2 cellular contexts compared by ENCODE assay signal in the genomic region with DNA sequence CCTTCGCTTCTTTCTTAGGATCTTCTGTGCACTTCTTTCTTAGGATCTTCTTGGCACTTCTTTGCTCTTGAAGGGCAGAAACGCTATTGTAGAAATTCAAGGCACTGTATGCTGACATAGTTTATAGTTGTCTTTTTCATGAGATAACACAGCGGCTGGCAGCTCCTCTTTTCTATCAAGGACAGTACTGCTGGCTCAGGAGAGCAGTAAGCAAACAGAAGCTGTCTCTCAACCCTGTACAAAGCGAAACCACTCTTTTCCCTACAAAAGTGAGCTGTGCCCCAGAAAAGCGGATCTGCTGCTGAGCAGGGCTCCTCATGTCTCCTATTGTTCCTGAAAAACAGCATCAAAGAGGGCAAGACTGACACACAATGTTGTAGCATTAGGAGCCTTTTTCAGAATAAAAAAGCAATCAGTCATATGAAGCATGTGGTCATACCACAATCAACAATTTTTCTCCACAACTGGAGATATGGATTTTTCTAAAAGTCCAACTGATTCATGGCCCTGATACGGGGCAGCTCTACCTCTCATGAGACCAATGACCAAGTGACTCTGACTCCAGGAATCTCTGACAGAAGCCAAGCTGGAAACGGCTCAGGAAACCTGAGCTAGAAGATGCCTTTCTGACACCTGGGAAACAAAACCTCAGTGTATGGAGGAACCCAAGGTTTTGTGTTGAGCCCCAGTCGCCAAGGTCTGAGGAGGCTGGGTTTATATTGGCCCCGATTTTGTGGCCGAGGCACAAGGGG.
TF ChIP-seq lines count a peak whose summit lies in the region.

No MANE protein-coding gene starts in this region.

TF ChIP-seq in SK-N-SH treated with all-trans-retinoic acid at 6 μM for 48 hours, 23 proteins besides CTCF, POLR2A, EP300 and RAD21 (continued from another document):
- TF ChIP-seq, protein P1, sequence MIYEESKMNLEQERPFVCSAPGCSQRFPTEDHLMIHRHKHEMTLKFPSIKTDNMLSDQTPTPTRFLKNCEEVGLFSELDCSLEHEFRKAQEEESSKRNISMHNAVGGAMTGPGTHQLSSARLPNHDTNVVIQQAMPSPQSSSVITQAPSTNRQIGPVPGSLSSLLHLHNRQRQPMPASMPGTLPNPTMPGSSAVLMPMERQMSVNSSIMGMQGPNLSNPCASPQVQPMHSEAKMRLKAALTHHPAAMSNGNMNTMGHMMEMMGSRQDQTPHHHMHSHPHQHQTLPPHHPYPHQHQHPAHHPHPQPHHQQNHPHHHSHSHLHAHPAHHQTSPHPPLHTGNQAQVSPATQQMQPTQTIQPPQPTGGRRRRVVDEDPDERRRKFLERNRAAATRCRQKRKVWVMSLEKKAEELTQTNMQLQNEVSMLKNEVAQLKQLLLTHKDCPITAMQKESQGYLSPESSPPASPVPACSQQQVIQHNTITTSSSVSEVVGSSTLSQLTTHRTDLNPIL (CRISPR knock-in tag; IDR thresholded peaks at IDR 0.05; ENCODE audit: low read depth): no peak

TF ChIP-seq in SK-N-SH, 30 proteins besides CTCF, POLR2A, EP300 and RAD21 (continued from another document):
- TF ChIP-seq, protein P2, sequence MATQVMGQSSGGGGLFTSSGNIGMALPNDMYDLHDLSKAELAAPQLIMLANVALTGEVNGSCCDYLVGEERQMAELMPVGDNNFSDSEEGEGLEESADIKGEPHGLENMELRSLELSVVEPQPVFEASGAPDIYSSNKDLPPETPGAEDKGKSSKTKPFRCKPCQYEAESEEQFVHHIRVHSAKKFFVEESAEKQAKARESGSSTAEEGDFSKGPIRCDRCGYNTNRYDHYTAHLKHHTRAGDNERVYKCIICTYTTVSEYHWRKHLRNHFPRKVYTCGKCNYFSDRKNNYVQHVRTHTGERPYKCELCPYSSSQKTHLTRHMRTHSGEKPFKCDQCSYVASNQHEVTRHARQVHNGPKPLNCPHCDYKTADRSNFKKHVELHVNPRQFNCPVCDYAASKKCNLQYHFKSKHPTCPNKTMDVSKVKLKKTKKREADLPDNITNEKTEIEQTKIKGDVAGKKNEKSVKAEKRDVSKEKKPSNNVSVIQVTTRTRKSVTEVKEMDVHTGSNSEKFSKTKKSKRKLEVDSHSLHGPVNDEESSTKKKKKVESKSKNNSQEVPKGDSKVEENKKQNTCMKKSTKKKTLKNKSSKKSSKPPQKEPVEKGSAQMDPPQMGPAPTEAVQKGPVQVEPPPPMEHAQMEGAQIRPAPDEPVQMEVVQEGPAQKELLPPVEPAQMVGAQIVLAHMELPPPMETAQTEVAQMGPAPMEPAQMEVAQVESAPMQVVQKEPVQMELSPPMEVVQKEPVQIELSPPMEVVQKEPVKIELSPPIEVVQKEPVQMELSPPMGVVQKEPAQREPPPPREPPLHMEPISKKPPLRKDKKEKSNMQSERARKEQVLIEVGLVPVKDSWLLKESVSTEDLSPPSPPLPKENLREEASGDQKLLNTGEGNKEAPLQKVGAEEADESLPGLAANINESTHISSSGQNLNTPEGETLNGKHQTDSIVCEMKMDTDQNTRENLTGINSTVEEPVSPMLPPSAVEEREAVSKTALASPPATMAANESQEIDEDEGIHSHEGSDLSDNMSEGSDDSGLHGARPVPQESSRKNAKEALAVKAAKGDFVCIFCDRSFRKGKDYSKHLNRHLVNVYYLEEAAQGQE (IDR thresholded peaks at IDR 0.05; ENCODE audit: low read depth, low read length): no peak
- no peak for TF ChIP-seq CHD2 (IDR thresholded peaks at IDR 0.05; ENCODE audit: low read length, partially characterized antibody)
- TF ChIP-seq, protein P3, sequence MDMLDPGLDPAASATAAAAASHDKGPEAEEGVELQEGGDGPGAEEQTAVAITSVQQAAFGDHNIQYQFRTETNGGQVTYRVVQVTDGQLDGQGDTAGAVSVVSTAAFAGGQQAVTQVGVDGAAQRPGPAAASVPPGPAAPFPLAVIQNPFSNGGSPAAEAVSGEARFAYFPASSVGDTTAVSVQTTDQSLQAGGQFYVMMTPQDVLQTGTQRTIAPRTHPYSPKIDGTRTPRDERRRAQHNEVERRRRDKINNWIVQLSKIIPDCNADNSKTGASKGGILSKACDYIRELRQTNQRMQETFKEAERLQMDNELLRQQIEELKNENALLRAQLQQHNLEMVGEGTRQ (IDR thresholded peaks at IDR 0.05; ENCODE audit: borderline replicate concordance, low read depth, low read length): no peak
- no peak for TF ChIP-seq POLR2AphosphoS5 (IDR thresholded peaks at IDR 0.05; ENCODE audit: low read depth, low read length)
- no peak for TF ChIP-seq EZH2phosphoT487 (IDR thresholded peaks at IDR 0.05; ENCODE audit: borderline replicate concordance, low read depth)
- TF ChIP-seq, protein P4, sequence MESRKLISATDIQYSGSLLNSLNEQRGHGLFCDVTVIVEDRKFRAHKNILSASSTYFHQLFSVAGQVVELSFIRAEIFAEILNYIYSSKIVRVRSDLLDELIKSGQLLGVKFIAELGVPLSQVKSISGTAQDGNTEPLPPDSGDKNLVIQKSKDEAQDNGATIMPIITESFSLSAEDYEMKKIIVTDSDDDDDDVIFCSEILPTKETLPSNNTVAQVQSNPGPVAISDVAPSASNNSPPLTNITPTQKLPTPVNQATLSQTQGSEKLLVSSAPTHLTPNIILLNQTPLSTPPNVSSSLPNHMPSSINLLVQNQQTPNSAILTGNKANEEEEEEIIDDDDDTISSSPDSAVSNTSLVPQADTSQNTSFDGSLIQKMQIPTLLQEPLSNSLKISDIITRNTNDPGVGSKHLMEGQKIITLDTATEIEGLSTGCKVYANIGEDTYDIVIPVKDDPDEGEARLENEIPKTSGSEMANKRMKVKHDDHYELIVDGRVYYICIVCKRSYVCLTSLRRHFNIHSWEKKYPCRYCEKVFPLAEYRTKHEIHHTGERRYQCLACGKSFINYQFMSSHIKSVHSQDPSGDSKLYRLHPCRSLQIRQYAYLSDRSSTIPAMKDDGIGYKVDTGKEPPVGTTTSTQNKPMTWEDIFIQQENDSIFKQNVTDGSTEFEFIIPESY (IDR thresholded peaks at IDR 0.05; ENCODE audit: borderline replicate concordance, low read depth): no peak
- no peak for TF ChIP-seq NFIC (IDR thresholded peaks at IDR 0.05; ENCODE audit: borderline replicate concordance)
- TF ChIP-seq, protein P5, sequence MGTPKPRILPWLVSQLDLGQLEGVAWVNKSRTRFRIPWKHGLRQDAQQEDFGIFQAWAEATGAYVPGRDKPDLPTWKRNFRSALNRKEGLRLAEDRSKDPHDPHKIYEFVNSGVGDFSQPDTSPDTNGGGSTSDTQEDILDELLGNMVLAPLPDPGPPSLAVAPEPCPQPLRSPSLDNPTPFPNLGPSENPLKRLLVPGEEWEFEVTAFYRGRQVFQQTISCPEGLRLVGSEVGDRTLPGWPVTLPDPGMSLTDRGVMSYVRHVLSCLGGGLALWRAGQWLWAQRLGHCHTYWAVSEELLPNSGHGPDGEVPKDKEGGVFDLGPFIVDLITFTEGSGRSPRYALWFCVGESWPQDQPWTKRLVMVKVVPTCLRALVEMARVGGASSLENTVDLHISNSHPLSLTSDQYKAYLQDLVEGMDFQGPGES (IDR thresholded peaks at IDR 0.05; ENCODE audit: low read depth, low read length): no peak
- TF ChIP-seq TEAD4 (IDR thresholded peaks at IDR 0.05; ENCODE audit: borderline replicate concordance, insufficient read depth): no peak
- no peak for TF ChIP-seq FOXJ3 (CRISPR knock-in tag; IDR thresholded peaks at IDR 0.05)
- no peak for TF ChIP-seq GABPA (IDR thresholded peaks at IDR 0.05; ENCODE audit: low read depth)
- TF ChIP-seq MEF2A (IDR thresholded peaks at IDR 0.05; ENCODE audit: borderline replicate concordance, low read depth): no peak
- TF ChIP-seq NRF1 (IDR thresholded peaks at IDR 0.05; ENCODE audit: low read depth, low read length): no peak
- no peak for TF ChIP-seq JUND (IDR thresholded peaks at IDR 0.05)
- no peak for TF ChIP-seq SIN3A (IDR thresholded peaks at IDR 0.05; ENCODE audit: borderline replicate concordance, low read depth, low read length)
- no peak for TF ChIP-seq GATA2 (CRISPR knock-in tag; IDR thresholded peaks at IDR 0.05)
